Comparison of ENCODE assay signal across 32 cellular contexts in the genomic region with DNA sequence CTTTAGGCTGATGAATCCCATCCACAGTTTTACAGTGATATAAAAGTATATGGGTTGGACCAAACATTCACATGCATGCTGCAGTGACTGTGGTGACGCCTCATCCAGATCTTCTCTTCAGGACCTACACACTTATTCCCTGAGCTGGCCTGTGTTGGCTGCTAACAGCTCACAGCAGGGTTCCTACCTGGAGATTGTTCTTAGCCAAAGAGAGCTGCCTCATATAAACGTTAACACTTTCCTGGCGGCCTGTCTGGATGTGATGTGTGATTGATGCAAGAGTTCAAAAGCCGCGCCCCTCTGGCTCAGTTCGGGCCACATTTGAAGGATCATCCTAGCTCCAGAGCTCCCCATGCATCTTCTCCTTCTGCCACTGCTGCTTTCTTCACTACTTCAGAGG.
"Had no signal": no experiment of that assay in that cellular context is flagged by ENCODE, and none has a peak within 500 bp of the region (broad histone marks: within the 10 kb centered on the region; RNA-seq: fewer than 3 reads in every experiment).

No MANE protein-coding gene starts in this region.

- H3K4me3 ChIP-seq: ascending aorta, body of pancreas, Peyer's patch, SJSA1 had no signal

- H3K4me1 ChIP-seq: ascending aorta, body of pancreas, Peyer's patch, SJSA1 had no signal

- H3K27ac Mint-ChIP-seq: activated B cell treated with CpG ODN at 0.5 μM for 24 hours; activated CD4-positive, alpha-beta T cell treated with anti-CD3 and anti-CD28 coated beads, Interleukin-2, amount 10 ng/mL, durations not matched to agents 24 days and 14 days; activated CD8-positive, alpha-beta memory T cell treated with anti-CD3 and anti-CD28 coated beads, Interleukin-2, amount 10 ng/mL, durations not matched to agents 7 days and 5 days; activated naive CD4-positive, alpha-beta T cell treated with anti-CD3 and anti-CD28 coated beads, Interleukin-2, amount 50 U/mL, for 72 hours; activated naive CD8-positive, alpha-beta T cell treated with anti-CD3 and anti-CD28 coated beads, Interleukin-2, amount 50 U/mL, for 24 hours; activated T-cell treated with anti-CD3 and anti-CD28 coated beads, Interleukin-2, amount 50 U/mL, for 24 hours; activated T-helper 1 cell treated with anti-CD3 and anti-CD28 coated beads, Interleukin-12 subunit alpha, Interleukin-12 subunit beta, Interleukin-2, Interleukin-4 antibody, amounts not matched to agents 30 ng/mL and 10 ng/mL and 1 ng/mL, durations not matched to agents 14 hours and 24 hours and 36 hours had no signal

- DNase-seq: activated B cell treated with CpG ODN at 0.5 μM for 24 hours; activated CD4-positive, alpha-beta T cell treated with anti-CD3 and anti-CD28 coated beads for 1 hour; activated CD4-positive, alpha-beta T cell treated with anti-CD3 and anti-CD28 coated beads, Interleukin-2, amount 10 ng/mL, durations not matched to agents 24 days and 14 days; activated CD4-positive, alpha-beta T cell treated with anti-CD3 and anti-CD28 coated beads, Interleukin-2, amount 50 U/mL, for 48 hours; activated CD8-positive, alpha-beta memory T cell treated with anti-CD3 and anti-CD28 coated beads, Interleukin-2, amount 10 ng/mL, durations not matched to agents 7 days and 5 days; activated effector memory CD4-positive, alpha-beta T cell treated with Interleukin-2 at 50 U/mL for 16 hours; activated naive CD4-positive, alpha-beta T cell; activated naive CD8-positive, alpha-beta T cell treated with anti-CD3 and anti-CD28 coated beads, Interleukin-2, amount 50 U/mL, for 24 hours; activated T-cell treated with anti-CD3 and anti-CD28 coated beads, Interleukin-2, amount 50 U/mL, for 24 hours; amniotic stem cell; body of pancreas; Kasumi-1; KBM-7; NCI-H1048; NCI-H146; NCI-H187 treated with DMSO at 0.1 percent for 48 hours; NCI-H2081 treated with DMSO at 0.1 percent for 48 hours; NCI-H2171 treated with DMSO at 0.1 percent for 48 hours; NCI-H226; NCI-H510A; NCI-H526 treated with DMSO at 0.1 percent for 48 hours; NK-92 treated with Interleukin-12 subunit alpha and Interleukin-12 subunit beta, amount 100 ng/mL, for 24 hours; Peyer's patch; Right ventricle myocardium superior; SW 1271 had no signal

- H3K27ac ChIP-seq: ascending aorta, body of pancreas, Peyer's patch, RWPE1, SJSA1 had no signal

- H3K4me1 Mint-ChIP-seq: activated B cell treated with CpG ODN at 0.5 μM for 24 hours; activated CD4-positive, alpha-beta T cell treated with anti-CD3 and anti-CD28 coated beads, Interleukin-2, amount 10 ng/mL, durations not matched to agents 24 days and 14 days; activated CD8-positive, alpha-beta memory T cell treated with anti-CD3 and anti-CD28 coated beads, Interleukin-2, amount 10 ng/mL, durations not matched to agents 7 days and 5 days; activated naive CD8-positive, alpha-beta T cell treated with anti-CD3 and anti-CD28 coated beads, Interleukin-2, amount 50 U/mL, for 24 hours; central memory CD8-positive, alpha-beta T cell had no signal

- H3K9me3 ChIP-seq: ascending aorta, body of pancreas, Peyer's patch, SJSA1 had no signal

- H3K36me3 ChIP-seq: SJSA1 had no signal

- H3K27me3 Mint-ChIP-seq: activated B cell treated with CpG ODN at 0.5 μM for 24 hours; activated CD4-positive, alpha-beta T cell treated with anti-CD3 and anti-CD28 coated beads, Interleukin-2, amount 10 ng/mL, durations not matched to agents 24 days and 14 days; activated CD8-positive, alpha-beta memory T cell treated with anti-CD3 and anti-CD28 coated beads, Interleukin-2, amount 10 ng/mL, durations not matched to agents 7 days and 5 days; activated naive CD8-positive, alpha-beta T cell treated with anti-CD3 and anti-CD28 coated beads, Interleukin-2, amount 50 U/mL, for 24 hours; activated T-cell treated with anti-CD3 and anti-CD28 coated beads, Interleukin-2, amount 50 U/mL, for 24 hours; central memory CD8-positive, alpha-beta T cell had no signal

- H3K27me3 ChIP-seq: ascending aorta, body of pancreas, Peyer's patch, SJSA1 had no signal

- ATAC-seq: activated CD8-positive, alpha-beta memory T cell treated with anti-CD3 and anti-CD28 coated beads, Interleukin-2, amount 10 ng/mL, durations not matched to agents 7 days and 5 days; activated naive CD4-positive, alpha-beta T cell treated with anti-CD3 and anti-CD28 coated beads, Interleukin-2, amount 50 U/mL, for 72 hours; activated naive CD8-positive, alpha-beta T cell treated with anti-CD3 and anti-CD28 coated beads, Interleukin-2, amount 50 U/mL, for 24 hours; body of pancreas; SK-N-SH treated with all-trans-retinoic acid at 6 μM for 48 hours had no signal

- H3K9me3 Mint-ChIP-seq: activated B cell treated with CpG ODN at 0.5 μM for 24 hours; activated CD4-positive, alpha-beta T cell treated with anti-CD3 and anti-CD28 coated beads, Interleukin-2, amount 10 ng/mL, durations not matched to agents 24 days and 14 days; activated naive CD4-positive, alpha-beta T cell treated with anti-CD3 and anti-CD28 coated beads, Interleukin-2, amount 50 U/mL, for 72 hours; activated naive CD8-positive, alpha-beta T cell treated with anti-CD3 and anti-CD28 coated beads, Interleukin-2, amount 50 U/mL, for 24 hours; activated T-cell treated with anti-CD3 and anti-CD28 coated beads, Interleukin-2, amount 50 U/mL, for 24 hours; activated T-helper 1 cell treated with anti-CD3 and anti-CD28 coated beads, Interleukin-12 subunit alpha, Interleukin-12 subunit beta, Interleukin-2, Interleukin-4 antibody, amounts not matched to agents 30 ng/mL and 10 ng/mL and 1 ng/mL, durations not matched to agents 14 hours and 24 hours and 36 hours; central memory CD8-positive, alpha-beta T cell had no signal

- H3K4me3 Mint-ChIP-seq: activated B cell treated with CpG ODN at 0.5 μM for 24 hours; activated CD4-positive, alpha-beta T cell treated with anti-CD3 and anti-CD28 coated beads, Interleukin-2, amount 10 ng/mL, durations not matched to agents 24 days and 14 days; activated CD8-positive, alpha-beta memory T cell treated with anti-CD3 and anti-CD28 coated beads, Interleukin-2, amount 10 ng/mL, durations not matched to agents 7 days and 5 days; activated naive CD8-positive, alpha-beta T cell treated with anti-CD3 and anti-CD28 coated beads, Interleukin-2, amount 50 U/mL, for 24 hours; activated T-cell treated with anti-CD3 and anti-CD28 coated beads, Interleukin-2, amount 50 U/mL, for 24 hours; activated T-helper 1 cell treated with anti-CD3 and anti-CD28 coated beads, Interleukin-12 subunit alpha, Interleukin-12 subunit beta, Interleukin-2, Interleukin-4 antibody, amounts not matched to agents 30 ng/mL and 10 ng/mL and 1 ng/mL, durations not matched to agents 14 hours and 24 hours and 36 hours; central memory CD8-positive, alpha-beta T cell had no signal
